Comparison of ENCODE assay signal across 10 cellular contexts in genomic region chr7:27185708-27186449, GRCh38. TPM values are rescaled to one million over a fixed set of nuclear protein-coding genes. Genes with fewer than 3 reads are reported as not detected.
DNase-seq lines count a peak whose midpoint lies in the region; ATAC-seq, FAIRE-seq and TF ChIP-seq lines count a peak whose summit lies in the region.
"Had no signal": no experiment of that assay in that cellular context is flagged by ENCODE, and none has a peak within 500 bp of the region (broad histone marks: within the 10 kb centered on the region; RNA-seq: fewer than 3 reads in every experiment).

No MANE protein-coding gene starts in this region.

- H3K36me3 Mint-ChIP-seq in activated CD8-positive, alpha-beta T cell treated with anti-CD3 and anti-CD28 coated beads, Interleukin-2, amount 10 ng/mL, durations not matched to agents 7 days and 5 days (ENCODE audit: low read depth), result peaks cover 6% of the 10 kb centered on the region

- H3K27ac ChIP-seq in kidney (ENCODE audit: low read depth in 2 of 2, low read length in 2 of 2), result peak overlapping the region; percentile 87 to 92

- no peak for FAIRE-seq in kidney (lab: Jason Lieb, UNC)
- FAIRE-seq: A204.1, islet of Langerhans had no signal

- peak overlapping the region; percentile 22 to 67 for H3K9ac ChIP-seq in kidney (ENCODE audit: low read length in 2 of 2)

- POLR2A ChIA-PET in activated CD8-positive, alpha-beta T cell treated with anti-CD3 and anti-CD28 coated beads, Interleukin-2, amount 10 ng/mL, durations not matched to agents 7 days and 5 days (lab: Charles Lee), result no interaction called here

- peaks cover 85% of the 10 kb centered on the region for H3K27me3 Mint-ChIP-seq in activated CD8-positive, alpha-beta T cell treated with anti-CD3 and anti-CD28 coated beads, Interleukin-2, amount 10 ng/mL, durations not matched to agents 7 days and 5 days (ENCODE audit: low read depth)
- H3K27me3 Mint-ChIP-seq in stimulated activated naive CD8-positive, alpha-beta T cell treated with anti-CD3 and anti-CD28 coated beads, Interleukin-15, amount 100 ng/mL, for 72 hours, result peaks cover 100% of the 10 kb centered on the region

- H3K4me1 Mint-ChIP-seq in activated CD8-positive, alpha-beta T cell treated with anti-CD3 and anti-CD28 coated beads, Interleukin-2, amount 10 ng/mL, durations not matched to agents 7 days and 5 days (ENCODE audit: low read depth), result peaks cover 51% of the 10 kb centered on the region
- peaks cover 59% of the 10 kb centered on the region for H3K4me1 Mint-ChIP-seq in stimulated activated naive CD8-positive, alpha-beta T cell treated with anti-CD3 and anti-CD28 coated beads, Interleukin-15, amount 100 ng/mL, for 72 hours

- intact Hi-C loops in kidney (cut with DNase I), result no loop called here

- CTCF ChIA-PET in activated CD8-positive, alpha-beta T cell treated with anti-CD3 and anti-CD28 coated beads, Interleukin-2, amount 10 ng/mL, durations not matched to agents 7 days and 5 days (lab: Charles Lee), result interaction anchor here (0.6 to 6.1 kb wide), 3 partner anchors 10 to 733 kb away, joined by 3 to 37 read pairs (median 3); no protein-coding TSS in a partner anchor

- no peaks in the 10 kb centered on the region for H3K9me3 Mint-ChIP-seq in activated CD8-positive, alpha-beta T cell treated with anti-CD3 and anti-CD28 coated beads, Interleukin-2, amount 10 ng/mL, durations not matched to agents 7 days and 5 days (ENCODE audit: insufficient read depth)
- no peaks in the 10 kb centered on the region for H3K9me3 Mint-ChIP-seq in stimulated activated naive CD8-positive, alpha-beta T cell treated with anti-CD3 and anti-CD28 coated beads, Interleukin-15, amount 100 ng/mL, for 72 hours

- in situ Hi-C loops in ACHN (cut with HindIII; ENCODE audit: low pct_ligation_motif_present, low pct_unique_long_range_greater_than_20kb, low sequenced_read_pairs), result no loop called here

- H3K9me3 ChIP-seq in kidney (ENCODE audit: control insufficient read depth in 1 of 2, low read length in 2 of 2), result no peaks in the 10 kb centered on the region

- no peak overlapping the region for H3K27ac Mint-ChIP-seq in activated CD8-positive, alpha-beta T cell treated with anti-CD3 and anti-CD28 coated beads, Interleukin-2, amount 10 ng/mL, durations not matched to agents 7 days and 5 days
- H3K27ac Mint-ChIP-seq in stimulated activated naive CD8-positive, alpha-beta T cell treated with anti-CD3 and anti-CD28 coated beads, Interleukin-15, amount 100 ng/mL, for 72 hours, result no peak overlapping the region

- no peaks in the 10 kb centered on the region for H3K36me3 ChIP-seq in kidney (ENCODE audit: control insufficient read depth in 1 of 2, insufficient read depth in 2 of 2, low read length in 2 of 2)

- TF ChIP-seq CTCF in kidney (IDR thresholded peaks at IDR 0.05; ENCODE audit: borderline replicate concordance, extremely low read depth, insufficient read depth), result no peak

- no peak for ATAC-seq in activated CD8-positive, alpha-beta T cell treated with anti-CD3 and anti-CD28 coated beads, Interleukin-2, amount 10 ng/mL, durations not matched to agents 7 days and 5 days
- no peak for ATAC-seq in stimulated activated naive CD8-positive, alpha-beta T cell treated with anti-CD3 and anti-CD28 coated beads, Interleukin-15, amount 100 ng/mL, for 72 hours
- no peak for ATAC-seq in HG02938 (IDR thresholded peaks at IDR 0.05; ENCODE audit: unreplicated experiment)

- peak; percentile 30 for DNase-seq in NCI-H748 (lab: John Stamatoyannopoulos, UW; ENCODE audit: unreplicated experiment)
- DNase-seq in NCI-H748 treated with DMSO at 0.1 percent for 48 hours (lab: John Stamatoyannopoulos, UW), result no peak
- DNase-seq in activated CD8-positive, alpha-beta T cell treated with anti-CD3 and anti-CD28 coated beads, Interleukin-2, amount 10 ng/mL, durations not matched to agents 7 days and 5 days, result no peak
- DNase-seq in kidney, result peak; percentile 69
- peak in 1 of 2 donors; percentile 16 for DNase-seq in stimulated activated naive CD8-positive, alpha-beta T cell treated with anti-CD3 and anti-CD28 coated beads, Interleukin-15, amount 100 ng/mL, for 72 hours
- DNase-seq in COLO668 (lab: John Stamatoyannopoulos, UW; ENCODE audit: unreplicated experiment), result no peak
- no peak for DNase-seq in ACHN

- H3K4me3 Mint-ChIP-seq in activated CD8-positive, alpha-beta T cell treated with anti-CD3 and anti-CD28 coated beads, Interleukin-2, amount 10 ng/mL, durations not matched to agents 7 days and 5 days, result peak overlapping the region; percentile 39
- H3K4me3 Mint-ChIP-seq in stimulated activated naive CD8-positive, alpha-beta T cell treated with anti-CD3 and anti-CD28 coated beads, Interleukin-15, amount 100 ng/mL, for 72 hours, result peak overlapping the region; percentile 74 to 75

- H3K4me1 ChIP-seq in kidney (ENCODE audit: control insufficient read depth in 1 of 2, insufficient read depth in 1 of 2, low read depth in 1 of 2, low read length in 2 of 2), result peaks cover 0 to 4% of the 10 kb centered on the region in 2 donors

- H3K4me3 ChIP-seq in kidney (ENCODE audit: low read length in 2 of 2), result peak overlapping the region; percentile 51 to 68

RNA-seq across cellular contexts. Expression of gene HOXA11, which starts 0.8 kb away (rescaled TPM):
- not detected for total RNA-seq in activated CD8-positive, alpha-beta T cell treated with anti-CD3 and anti-CD28 coated beads, Interleukin-2, amount 10 ng/mL, durations not matched to agents 7 days and 5 days
- 5.2 TPM for total RNA-seq in kidney
- polyA plus RNA-seq in kidney (ENCODE audit: insufficient read depth, low read depth, low replicate concordance), result 5.5 TPM

RNA-seq across cellular contexts. Expression of gene HOXA10, which starts 11.8 kb away (rescaled TPM):
- total RNA-seq in activated CD8-positive, alpha-beta T cell treated with anti-CD3 and anti-CD28 coated beads, Interleukin-2, amount 10 ng/mL, durations not matched to agents 7 days and 5 days, result not detected
- 16.3 TPM for total RNA-seq in kidney
- polyA plus RNA-seq in kidney (ENCODE audit: insufficient read depth, low read depth, low replicate concordance), result 17.9 TPM

RNA-seq across cellular contexts. Expression of gene HOXA13, which starts 14.0 kb away (rescaled TPM):
- total RNA-seq in activated CD8-positive, alpha-beta T cell treated with anti-CD3 and anti-CD28 coated beads, Interleukin-2, amount 10 ng/mL, durations not matched to agents 7 days and 5 days, result not detected
- 0.44 TPM for total RNA-seq in kidney
- 0.17 TPM for polyA plus RNA-seq in kidney (ENCODE audit: insufficient read depth, low read depth, low replicate concordance)

RNA-seq across cellular contexts. Expression of gene HOXA9, which starts 20.5 kb away (rescaled TPM):
- total RNA-seq in activated CD8-positive, alpha-beta T cell treated with anti-CD3 and anti-CD28 coated beads, Interleukin-2, amount 10 ng/mL, durations not matched to agents 7 days and 5 days, result not detected
- 36.8 TPM for total RNA-seq in kidney
- polyA plus RNA-seq in kidney (ENCODE audit: insufficient read depth, low read depth, low replicate concordance), result 36.7 TPM

RNA-seq across cellular contexts. Expression of gene HOXA7, which starts 29.4 kb away (rescaled TPM):
- total RNA-seq in activated CD8-positive, alpha-beta T cell treated with anti-CD3 and anti-CD28 coated beads, Interleukin-2, amount 10 ng/mL, durations not matched to agents 7 days and 5 days, result not detected
- 31.3 TPM for total RNA-seq in kidney
- polyA plus RNA-seq in kidney (ENCODE audit: insufficient read depth, low read depth, low replicate concordance), result 23.8 TPM

Comparison
In these comparisons a context has a peak if more than half of its experiments do, and no peak if none do; other contexts are left out.
1. DNase-seq: peak in NCI-H748 (single experiment) and kidney (single experiment); none in NCI-H748 treated with DMSO at 0.1 percent for 48 hours (single experiment), activated CD8-positive, alpha-beta T cell treated with anti-CD3 and anti-CD28 coated beads, Interleukin-2, amount 10 ng/mL, durations not matched to agents 7 days and 5 days (single experiment), COLO668 (single experiment) and ACHN (single experiment).
2. RNA of gene HOXA10, which starts 11.8 kb away (total RNA-seq): 16.3 TPM in kidney (single experiment); not detected in activated CD8-positive, alpha-beta T cell treated with anti-CD3 and anti-CD28 coated beads, Interleukin-2, amount 10 ng/mL, durations not matched to agents 7 days and 5 days; every median in the first group is over 10 times any median in the second.